In the genomic region with DNA sequence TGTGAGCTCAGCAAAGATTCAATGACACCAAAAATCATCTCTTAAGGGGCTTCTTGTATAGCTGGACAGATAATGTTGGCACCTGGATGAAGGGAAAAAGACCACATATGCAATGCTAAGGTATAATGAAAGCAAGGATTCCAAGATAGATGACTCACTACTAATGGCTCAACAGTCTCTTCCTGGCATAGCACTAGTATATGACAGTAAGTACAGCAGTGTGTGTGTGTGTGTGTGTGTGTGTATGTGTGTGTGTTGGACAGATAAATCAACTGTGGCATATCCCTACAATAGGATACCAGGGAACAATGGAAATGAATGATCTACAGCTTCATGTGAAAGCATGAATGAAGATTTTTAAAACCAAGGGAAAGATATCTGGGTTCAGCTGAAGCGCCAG, we compare ENCODE assay signal across 20 cellular contexts.
DNase-seq lines count a peak whose midpoint lies in the region; ATAC-seq and TF ChIP-seq lines count a peak whose summit lies in the region.
"Had no signal": no experiment of that assay in that cellular context is flagged by ENCODE, and none has a peak within 500 bp of the region (broad histone marks: within the 10 kb centered on the region; RNA-seq: fewer than 3 reads in every experiment).

No MANE protein-coding gene starts in this region.

- CTCF ChIA-PET in T-cell (lab: Charles Lee), result interaction anchor here (0.5 to 0.7 kb wide), 2 partner anchors 15 to 481 kb away, joined by 3 to 4 read pairs; no protein-coding TSS in a partner anchor

- POLR2A ChIA-PET in naive thymus-derived CD8-positive, alpha-beta T cell (lab: Charles Lee), result no interaction called here
- POLR2A ChIA-PET in T-cell (lab: Charles Lee), result interaction anchor here in 1 of 2 donors (0.6 kb wide), 1 partner anchor 155 kb away, joined by 3 read pairs; no protein-coding TSS in a partner anchor

- peaks cover 5 to 22% (median 16%) of the 10 kb centered on the region in 4 donors for H3K4me1 Mint-ChIP-seq in naive thymus-derived CD8-positive, alpha-beta T cell
- peaks cover 11 to 19% (median 14%) of the 10 kb centered on the region in 3 donors for H3K4me1 Mint-ChIP-seq in T-cell
- H3K4me1 Mint-ChIP-seq: central memory CD8-positive, alpha-beta T cell had no signal

- H3K4me3 Mint-ChIP-seq in naive thymus-derived CD8-positive, alpha-beta T cell, result no peak overlapping the region
- H3K4me3 Mint-ChIP-seq in T-cell, result no peak overlapping the region
- H3K4me3 Mint-ChIP-seq: central memory CD8-positive, alpha-beta T cell; natural killer cell; stimulated activated naive CD8-positive, alpha-beta T cell treated with anti-CD3 and anti-CD28 coated beads, Interleukin-15, Interleukin-2, amounts not matched to agents 100 ng/mL and 50 ng/mL, for 24 hours had no signal

- no peak overlapping the region for H3K4me3 ChIP-seq in fibroblast of pulmonary artery (replicated peaks; ENCODE audit: low read depth, low read length)
- no peak overlapping the region for H3K4me3 ChIP-seq in aorta (ENCODE audit: low read length in 2 of 2)
- H3K4me3 ChIP-seq: ovary, sigmoid colon, tibial nerve had no signal

- intact Hi-C loops in aorta (cut with DNase I), result no loop called here

- 88% methylated on average over 1 of the region's 1 CpG for WGBS in aorta, 2 donors

- no peaks in the 10 kb centered on the region for H3K36me3 ChIP-seq in aorta (ENCODE audit: control insufficient read depth in 1 of 2, insufficient read depth in 2 of 2, low read length in 1 of 2)
- H3K36me3 ChIP-seq: ovary, sigmoid colon, tibial nerve had no signal

- no peak for TF ChIP-seq CTCF in fibroblast of pulmonary artery (IDR thresholded peaks at IDR 0.05; ENCODE audit: low read length, missing control alignments)

- H3K27ac ChIP-seq in aorta (ENCODE audit: low read depth in 1 of 2, low read length in 2 of 2), result no peak overlapping the region
- H3K27ac ChIP-seq: ovary, sigmoid colon, tibial nerve had no signal

- DNase-seq in M059J (ENCODE audit: low read depth) (peak; percentile 62), amniotic epithelial cell (ENCODE audit: low read depth) (peak; percentile 21), fibroblast of pulmonary artery (ENCODE audit: low read depth) (peak; percentile 43), aorta (no peak), T-cell (no peak)
- DNase-seq in naive thymus-derived CD8-positive, alpha-beta T cell, result no peak
- DNase-seq: effector CD4-positive, alpha-beta T cell; hypothalamus; Karpas-422; left cardiac atrium; natural killer cell; NCI-H1436 treated with DMSO at 0.1 percent for 48 hours; ovary; sigmoid colon; stimulated activated CD4-positive, alpha-beta T cell treated with anti-CD3 and anti-CD28 coated beads, Interleukin-1b, Interleukin-23, amount 100 ng/mL, for 48 hours had no signal

- ATAC-seq in HG02981 (IDR thresholded peaks at IDR 0.05; ENCODE audit: unreplicated experiment) (no peak), aorta (ENCODE audit: low FRiP score) (no peak), T-cell (replicated peaks in 1 of 4) (no peak)
- ATAC-seq in naive thymus-derived CD8-positive, alpha-beta T cell, result no peak
- ATAC-seq: left cardiac atrium, natural killer cell, SK-N-SH treated with all-trans-retinoic acid at 6 μM for 48 hours had no signal

- H3K27ac Mint-ChIP-seq in naive thymus-derived CD8-positive, alpha-beta T cell, result no peak overlapping the region
- H3K27ac Mint-ChIP-seq in T-cell, result no peak overlapping the region
- H3K27ac Mint-ChIP-seq: stimulated activated naive CD8-positive, alpha-beta T cell treated with anti-CD3 and anti-CD28 coated beads, Interleukin-15, Interleukin-2, amounts not matched to agents 100 ng/mL and 50 ng/mL, for 24 hours had no signal

- peaks cover 1% of the 10 kb centered on the region for H3K9me3 ChIP-seq in aorta (ENCODE audit: control insufficient read depth, low read length)
- H3K9me3 ChIP-seq: ovary, sigmoid colon, tibial nerve had no signal

- peaks cover 0 to 2% (median 0%) of the 10 kb centered on the region in 5 donors for H3K27me3 Mint-ChIP-seq in naive thymus-derived CD8-positive, alpha-beta T cell
- H3K27me3 Mint-ChIP-seq in T-cell, result peaks cover 0 to 3% of the 10 kb centered on the region in 2 donors
- H3K27me3 Mint-ChIP-seq: central memory CD8-positive, alpha-beta T cell had no signal

- no peaks in the 10 kb centered on the region for H3K27me3 ChIP-seq in aorta (ENCODE audit: control insufficient read depth in 1 of 2, insufficient read depth in 2 of 2, low read length in 1 of 2)
- H3K27me3 ChIP-seq: ovary had no signal

- peaks cover 0 to 6% (median 4%) of the 10 kb centered on the region in 3 donors for H3K36me3 Mint-ChIP-seq in naive thymus-derived CD8-positive, alpha-beta T cell
- H3K36me3 Mint-ChIP-seq in T-cell, result peaks cover 14% of the 10 kb centered on the region
- H3K36me3 Mint-ChIP-seq: natural killer cell had no signal

- no peaks in the 10 kb centered on the region for H3K4me1 ChIP-seq in aorta (ENCODE audit: control insufficient read depth in 1 of 2, insufficient read depth in 2 of 2, low read length in 2 of 2)
- H3K4me1 ChIP-seq: tibial nerve had no signal

- no peaks in the 10 kb centered on the region for H3K9me3 Mint-ChIP-seq in naive thymus-derived CD8-positive, alpha-beta T cell
- H3K9me3 Mint-ChIP-seq in T-cell, result peaks cover 0 to 3% (median 0%) of the 10 kb centered on the region in 3 donors
- H3K9me3 Mint-ChIP-seq: central memory CD8-positive, alpha-beta T cell; natural killer cell; stimulated activated naive CD8-positive, alpha-beta T cell treated with anti-CD3 and anti-CD28 coated beads, Interleukin-15, Interleukin-2, amounts not matched to agents 100 ng/mL and 50 ng/mL, for 24 hours had no signal

Comparison
In these comparisons a context has a peak if more than half of its experiments do, and no peak if none do; other contexts are left out.
1. DNase-seq: peak in M059J (single experiment), amniotic epithelial cell (single experiment) and fibroblast of pulmonary artery (single experiment); none in aorta (0 of 2), naive thymus-derived CD8-positive, alpha-beta T cell (0 of 10) and T-cell (0 of 34).